2 cellular contexts compared by ENCODE assay signal in the genomic region with DNA sequence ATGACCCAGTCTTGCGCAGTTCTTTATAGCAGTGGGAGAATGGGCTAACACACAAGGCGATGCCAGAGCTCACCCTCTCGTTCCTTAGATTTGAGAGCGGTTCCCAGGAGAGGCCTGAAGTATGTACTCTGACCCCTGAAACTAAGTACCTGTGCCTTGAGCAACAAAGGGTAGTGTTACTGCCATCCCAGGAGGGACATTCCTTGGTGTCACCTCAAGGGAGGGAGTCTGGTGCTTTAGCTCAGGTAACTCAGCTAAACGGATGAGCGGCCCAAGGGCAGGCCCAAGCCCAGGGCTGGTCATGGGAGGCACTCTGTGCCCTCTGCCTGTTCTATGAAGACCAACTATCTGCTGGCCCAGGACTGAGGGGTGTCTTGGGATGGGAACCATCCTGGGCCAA.
TF ChIP-seq lines count a peak whose summit lies in the region.

No MANE protein-coding gene starts in this region.

TF ChIP-seq in WTC11, 78 proteins besides CTCF, POLR2A, EP300 and RAD21 (continues in another document):
- TF ChIP-seq NR3C1 (CRISPR knock-in tag; conservative IDR thresholded peaks at IDR 0.05; ENCODE audit: low read depth) (no peak), NFE2L1 (CRISPR knock-in tag; IDR thresholded peaks at IDR 0.05) (no peak), HMGA2 (CRISPR knock-in tag; IDR thresholded peaks at IDR 0.05) (no peak), RORB (CRISPR knock-in tag; IDR thresholded peaks at IDR 0.05) (no peak), ESRRA (CRISPR knock-in tag; IDR thresholded peaks at IDR 0.05; ENCODE audit: borderline replicate concordance) (no peak)
- TF ChIP-seq, protein P1, sequence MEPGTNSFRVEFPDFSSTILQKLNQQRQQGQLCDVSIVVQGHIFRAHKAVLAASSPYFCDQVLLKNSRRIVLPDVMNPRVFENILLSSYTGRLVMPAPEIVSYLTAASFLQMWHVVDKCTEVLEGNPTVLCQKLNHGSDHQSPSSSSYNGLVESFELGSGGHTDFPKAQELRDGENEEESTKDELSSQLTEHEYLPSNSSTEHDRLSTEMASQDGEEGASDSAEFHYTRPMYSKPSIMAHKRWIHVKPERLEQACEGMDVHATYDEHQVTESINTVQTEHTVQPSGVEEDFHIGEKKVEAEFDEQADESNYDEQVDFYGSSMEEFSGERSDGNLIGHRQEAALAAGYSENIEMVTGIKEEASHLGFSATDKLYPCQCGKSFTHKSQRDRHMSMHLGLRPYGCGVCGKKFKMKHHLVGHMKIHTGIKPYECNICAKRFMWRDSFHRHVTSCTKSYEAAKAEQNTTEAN (CRISPR knock-in tag; IDR thresholded peaks at IDR 0.05), result no peak
- TF ChIP-seq, protein P2, sequence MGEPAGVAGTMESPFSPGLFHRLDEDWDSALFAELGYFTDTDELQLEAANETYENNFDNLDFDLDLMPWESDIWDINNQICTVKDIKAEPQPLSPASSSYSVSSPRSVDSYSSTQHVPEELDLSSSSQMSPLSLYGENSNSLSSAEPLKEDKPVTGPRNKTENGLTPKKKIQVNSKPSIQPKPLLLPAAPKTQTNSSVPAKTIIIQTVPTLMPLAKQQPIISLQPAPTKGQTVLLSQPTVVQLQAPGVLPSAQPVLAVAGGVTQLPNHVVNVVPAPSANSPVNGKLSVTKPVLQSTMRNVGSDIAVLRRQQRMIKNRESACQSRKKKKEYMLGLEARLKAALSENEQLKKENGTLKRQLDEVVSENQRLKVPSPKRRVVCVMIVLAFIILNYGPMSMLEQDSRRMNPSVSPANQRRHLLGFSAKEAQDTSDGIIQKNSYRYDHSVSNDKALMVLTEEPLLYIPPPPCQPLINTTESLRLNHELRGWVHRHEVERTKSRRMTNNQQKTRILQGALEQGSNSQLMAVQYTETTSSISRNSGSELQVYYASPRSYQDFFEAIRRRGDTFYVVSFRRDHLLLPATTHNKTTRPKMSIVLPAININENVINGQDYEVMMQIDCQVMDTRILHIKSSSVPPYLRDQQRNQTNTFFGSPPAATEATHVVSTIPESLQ (CRISPR knock-in tag; IDR thresholded peaks at IDR 0.05), result no peak
- TF ChIP-seq, protein P3, sequence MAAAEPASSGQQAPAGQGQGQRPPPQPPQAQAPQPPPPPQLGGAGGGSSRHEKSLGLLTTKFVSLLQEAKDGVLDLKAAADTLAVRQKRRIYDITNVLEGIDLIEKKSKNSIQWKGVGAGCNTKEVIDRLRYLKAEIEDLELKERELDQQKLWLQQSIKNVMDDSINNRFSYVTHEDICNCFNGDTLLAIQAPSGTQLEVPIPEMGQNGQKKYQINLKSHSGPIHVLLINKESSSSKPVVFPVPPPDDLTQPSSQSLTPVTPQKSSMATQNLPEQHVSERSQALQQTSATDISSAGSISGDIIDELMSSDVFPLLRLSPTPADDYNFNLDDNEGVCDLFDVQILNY (CRISPR knock-in tag; IDR thresholded peaks at IDR 0.05), result no peak
- TF ChIP-seq, protein P4, sequence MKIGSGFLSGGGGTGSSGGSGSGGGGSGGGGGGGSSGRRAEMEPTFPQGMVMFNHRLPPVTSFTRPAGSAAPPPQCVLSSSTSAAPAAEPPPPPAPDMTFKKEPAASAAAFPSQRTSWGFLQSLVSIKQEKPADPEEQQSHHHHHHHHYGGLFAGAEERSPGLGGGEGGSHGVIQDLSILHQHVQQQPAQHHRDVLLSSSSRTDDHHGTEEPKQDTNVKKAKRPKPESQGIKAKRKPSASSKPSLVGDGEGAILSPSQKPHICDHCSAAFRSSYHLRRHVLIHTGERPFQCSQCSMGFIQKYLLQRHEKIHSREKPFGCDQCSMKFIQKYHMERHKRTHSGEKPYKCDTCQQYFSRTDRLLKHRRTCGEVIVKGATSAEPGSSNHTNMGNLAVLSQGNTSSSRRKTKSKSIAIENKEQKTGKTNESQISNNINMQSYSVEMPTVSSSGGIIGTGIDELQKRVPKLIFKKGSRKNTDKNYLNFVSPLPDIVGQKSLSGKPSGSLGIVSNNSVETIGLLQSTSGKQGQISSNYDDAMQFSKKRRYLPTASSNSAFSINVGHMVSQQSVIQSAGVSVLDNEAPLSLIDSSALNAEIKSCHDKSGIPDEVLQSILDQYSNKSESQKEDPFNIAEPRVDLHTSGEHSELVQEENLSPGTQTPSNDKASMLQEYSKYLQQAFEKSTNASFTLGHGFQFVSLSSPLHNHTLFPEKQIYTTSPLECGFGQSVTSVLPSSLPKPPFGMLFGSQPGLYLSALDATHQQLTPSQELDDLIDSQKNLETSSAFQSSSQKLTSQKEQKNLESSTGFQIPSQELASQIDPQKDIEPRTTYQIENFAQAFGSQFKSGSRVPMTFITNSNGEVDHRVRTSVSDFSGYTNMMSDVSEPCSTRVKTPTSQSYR (CRISPR knock-in tag; IDR thresholded peaks at IDR 0.05), result no peak
- TF ChIP-seq, protein P5, sequence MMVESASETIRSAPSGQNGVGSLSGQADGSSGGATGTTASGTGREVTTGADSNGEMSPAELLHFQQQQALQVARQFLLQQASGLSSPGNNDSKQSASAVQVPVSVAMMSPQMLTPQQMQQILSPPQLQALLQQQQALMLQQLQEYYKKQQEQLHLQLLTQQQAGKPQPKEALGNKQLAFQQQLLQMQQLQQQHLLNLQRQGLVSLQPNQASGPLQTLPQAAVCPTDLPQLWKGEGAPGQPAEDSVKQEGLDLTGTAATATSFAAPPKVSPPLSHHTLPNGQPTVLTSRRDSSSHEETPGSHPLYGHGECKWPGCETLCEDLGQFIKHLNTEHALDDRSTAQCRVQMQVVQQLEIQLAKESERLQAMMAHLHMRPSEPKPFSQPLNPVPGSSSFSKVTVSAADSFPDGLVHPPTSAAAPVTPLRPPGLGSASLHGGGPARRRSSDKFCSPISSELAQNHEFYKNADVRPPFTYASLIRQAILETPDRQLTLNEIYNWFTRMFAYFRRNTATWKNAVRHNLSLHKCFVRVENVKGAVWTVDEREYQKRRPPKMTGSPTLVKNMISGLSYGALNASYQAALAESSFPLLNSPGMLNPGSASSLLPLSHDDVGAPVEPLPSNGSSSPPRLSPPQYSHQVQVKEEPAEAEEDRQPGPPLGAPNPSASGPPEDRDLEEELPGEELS (CRISPR knock-in tag; IDR thresholded peaks at IDR 0.05), result no peak
- TF ChIP-seq, protein P6, sequence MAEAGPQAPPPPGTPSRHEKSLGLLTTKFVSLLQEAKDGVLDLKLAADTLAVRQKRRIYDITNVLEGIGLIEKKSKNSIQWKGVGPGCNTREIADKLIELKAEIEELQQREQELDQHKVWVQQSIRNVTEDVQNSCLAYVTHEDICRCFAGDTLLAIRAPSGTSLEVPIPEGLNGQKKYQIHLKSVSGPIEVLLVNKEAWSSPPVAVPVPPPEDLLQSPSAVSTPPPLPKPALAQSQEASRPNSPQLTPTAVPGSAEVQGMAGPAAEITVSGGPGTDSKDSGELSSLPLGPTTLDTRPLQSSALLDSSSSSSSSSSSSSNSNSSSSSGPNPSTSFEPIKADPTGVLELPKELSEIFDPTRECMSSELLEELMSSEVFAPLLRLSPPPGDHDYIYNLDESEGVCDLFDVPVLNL (CRISPR knock-in tag; IDR thresholded peaks at IDR 0.05; ENCODE audit: borderline replicate concordance, low read depth), result no peak
- TF ChIP-seq, protein P7, sequence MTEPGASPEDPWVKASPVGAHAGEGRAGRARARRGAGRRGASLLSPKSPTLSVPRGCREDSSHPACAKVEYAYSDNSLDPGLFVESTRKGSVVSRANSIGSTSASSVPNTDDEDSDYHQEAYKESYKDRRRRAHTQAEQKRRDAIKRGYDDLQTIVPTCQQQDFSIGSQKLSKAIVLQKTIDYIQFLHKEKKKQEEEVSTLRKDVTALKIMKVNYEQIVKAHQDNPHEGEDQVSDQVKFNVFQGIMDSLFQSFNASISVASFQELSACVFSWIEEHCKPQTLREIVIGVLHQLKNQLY (CRISPR knock-in tag; IDR thresholded peaks at IDR 0.05), result no peak

TF ChIP-seq in H1, 55 proteins besides CTCF, POLR2A, EP300 and RAD21:
- TF ChIP-seq BCL11A (IDR thresholded peaks at IDR 0.05; ENCODE audit: low read depth in 2 of 2, low read length in 2 of 2) (no peak), SP2 (IDR thresholded peaks at IDR 0.05; ENCODE audit: low read length) (no peak), SIN3A (conservative IDR thresholded peaks at IDR 0.05 in 1 of 2, IDR thresholded peaks at IDR 0.05 in 1 of 2; ENCODE audit: low read depth in 1 of 2, low read length in 2 of 2) (no peak), JUND (IDR thresholded peaks at IDR 0.05; ENCODE audit: low read length) (no peak), KDM1A (IDR thresholded peaks at IDR 0.05; ENCODE audit: borderline replicate concordance, low read length) (no peak), SUZ12 (IDR thresholded peaks at IDR 0.05; ENCODE audit: low read length) (no peak), JUN (IDR thresholded peaks at IDR 0.05; ENCODE audit: low read depth, low read length) (no peak), BRCA1 (IDR thresholded peaks at IDR 0.05; ENCODE audit: low read depth, low read length) (no peak), RXRA (IDR thresholded peaks at IDR 0.05; ENCODE audit: insufficient read depth, low read depth, low read length) (no peak), GABPA (IDR thresholded peaks at IDR 0.05; ENCODE audit: borderline replicate concordance, insufficient read depth, low read length) (no peak), TCF12 (IDR thresholded peaks at IDR 0.05; ENCODE audit: low read depth, low read length) (no peak), TBP (IDR thresholded peaks at IDR 0.05; ENCODE audit: low read depth, low read length) (no peak), ZNF274 (IDR thresholded peaks at IDR 0.05; ENCODE audit: borderline replicate concordance, extremely low read depth, low read length) (no peak), HDAC2 (IDR thresholded peaks at IDR 0.05; ENCODE audit: borderline replicate concordance in 1 of 2, low read depth in 2 of 2, low read length in 2 of 2) (no peak)
- TF ChIP-seq, protein P8, sequence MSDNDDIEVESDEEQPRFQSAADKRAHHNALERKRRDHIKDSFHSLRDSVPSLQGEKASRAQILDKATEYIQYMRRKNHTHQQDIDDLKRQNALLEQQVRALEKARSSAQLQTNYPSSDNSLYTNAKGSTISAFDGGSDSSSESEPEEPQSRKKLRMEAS (IDR thresholded peaks at IDR 0.05), result no peak
